Comparison of ENCODE assay signal across 10 cellular contexts in genomic region chr6:16947461-16948159, GRCh38.
DNase-seq lines count a peak whose midpoint lies in the region; ATAC-seq and TF ChIP-seq lines count a peak whose summit lies in the region.
"Had no signal": no experiment of that assay in that cellular context is flagged by ENCODE, and none has a peak within 500 bp of the region (broad histone marks: within the 10 kb centered on the region; RNA-seq: fewer than 3 reads in every experiment).

No MANE protein-coding gene starts in this region.

- H3K27ac ChIP-seq in left ventricle myocardium inferior (replicated peaks) (no peak overlapping the region), VCaP (peak overlapping the region; percentile 59), uterus (peak overlapping the region in 1 of 2 donors; percentile 9)

- H3K4me1 Mint-ChIP-seq in T-helper 17 cell: peaks cover 4% of the 10 kb centered on the region

- no peak for TF ChIP-seq POLR2A in uterus (IDR thresholded peaks at IDR 0.05)

- TF ChIP-seq CTCF in left ventricle myocardium inferior (IDR thresholded peaks at IDR 0.05; ENCODE audit: borderline replicate concordance): no peak
- no peak for TF ChIP-seq CTCF in VCaP (conservative IDR thresholded peaks at IDR 0.05)
- TF ChIP-seq CTCF in uterus (IDR thresholded peaks at IDR 0.05): no peak

- peaks cover 16% of the 10 kb centered on the region for H3K4me1 ChIP-seq in left ventricle myocardium inferior
- H3K4me1 ChIP-seq in uterus: peaks cover 0 to 3% of the 10 kb centered on the region in 2 donors

- peaks cover 6% of the 10 kb centered on the region for H3K36me3 Mint-ChIP-seq in T-helper 17 cell (ENCODE audit: low read depth)

- no peak overlapping the region for H3K4me3 ChIP-seq in left ventricle myocardium inferior
- H3K4me3 ChIP-seq in uterus: no peak overlapping the region

- no peak overlapping the region for H3K27ac Mint-ChIP-seq in T-helper 17 cell

- no peak for DNase-seq in Right ventricle myocardium superior
- no peak for DNase-seq in left ventricle myocardium inferior
- peak; percentile 30 for DNase-seq in iPS-NIHi7 (ENCODE audit: extremely low spot score)
- DNase-seq in uterus: peak; percentile 24 to 52
- no peak for DNase-seq in T-helper 17 cell
- DNase-seq: DND-41, MM.1S had no signal

- intact Hi-C loops in Right ventricle myocardium superior (cut with DNase I): no loop called here
- intact Hi-C loops in left ventricle myocardium inferior (cut with micrococcal nuclease): no loop called here
- intact Hi-C loops in uterus (cut with DNase I; ENCODE audit: low total_unique reads): no loop called here

- no peak overlapping the region for H3K4me3 Mint-ChIP-seq in T-helper 17 cell

- ATAC-seq in Right ventricle myocardium superior (ENCODE audit: poor library complexity): peak; percentile 82
- no peak for ATAC-seq in GM18502 (IDR thresholded peaks at IDR 0.05; ENCODE audit: poor library complexity, unreplicated experiment)
- no peak for ATAC-seq in HG03460 (IDR thresholded peaks at IDR 0.05; ENCODE audit: unreplicated experiment)
- ATAC-seq in T-helper 17 cell: no peak

- H3K27me3 ChIP-seq in left ventricle myocardium inferior (ENCODE audit: low read depth): no peaks in the 10 kb centered on the region
- no peaks in the 10 kb centered on the region for H3K27me3 ChIP-seq in uterus

- no peaks in the 10 kb centered on the region for H3K9me3 ChIP-seq in left ventricle myocardium inferior (replicated peaks)
- H3K9me3 ChIP-seq in uterus: no peaks in the 10 kb centered on the region
- no peaks in the 10 kb centered on the region for H3K9me3 ChIP-seq in T-helper 17 cell (ENCODE audit: control insufficient read depth, low read length, poor library complexity, severe bottlenecking)

- H3K36me3 ChIP-seq in left ventricle myocardium inferior: no peaks in the 10 kb centered on the region
- H3K36me3 ChIP-seq in uterus: no peaks in the 10 kb centered on the region

- peaks cover 49% of the 10 kb centered on the region for H3K27me3 Mint-ChIP-seq in T-helper 17 cell

Comparison
In these comparisons a context has a peak if more than half of its experiments do, and no peak if none do; other contexts are left out.
1. DNase-seq: peak in iPS-NIHi7 (single experiment) and uterus (2 of 2); none in Right ventricle myocardium superior (single experiment), left ventricle myocardium inferior (single experiment) and T-helper 17 cell (0 of 3).